ENCODE assay signal across 31 cellular contexts in the genomic region with DNA sequence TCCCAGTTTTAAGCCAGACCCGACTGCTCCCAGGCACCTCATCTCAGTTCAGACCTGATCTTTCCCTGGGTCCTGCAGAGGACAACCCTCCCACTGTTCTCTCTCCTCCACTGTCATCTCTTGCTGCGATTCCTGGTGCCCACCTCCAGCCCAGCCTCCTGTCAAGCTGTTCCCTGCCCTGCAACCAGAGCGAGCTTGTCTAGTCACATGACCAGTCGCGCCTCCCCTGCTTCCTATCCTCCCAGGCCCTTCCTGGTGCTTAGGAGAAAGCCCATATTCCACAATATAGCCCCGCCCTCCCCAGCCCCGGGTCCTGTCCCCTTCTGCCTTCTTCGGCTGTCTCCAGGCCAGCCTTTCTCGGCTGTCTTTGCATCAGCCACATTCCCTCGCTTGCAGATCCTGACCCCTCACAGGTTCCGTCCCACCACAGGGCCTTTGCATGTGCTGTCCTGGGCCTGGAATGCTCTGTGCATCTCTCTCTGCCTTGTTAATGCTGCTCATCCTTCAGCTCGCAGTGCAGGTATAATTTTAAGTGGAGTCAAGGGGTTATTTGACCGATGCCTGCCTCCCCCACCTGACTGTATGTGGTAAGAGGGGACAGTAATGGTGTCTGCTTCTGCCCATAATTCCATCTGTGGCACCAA.
"Had no signal": no experiment of that assay in that cellular context is flagged by ENCODE, and none has a peak within 500 bp of the region (broad histone marks: within the 10 kb centered on the region; RNA-seq: fewer than 3 reads in every experiment).

No MANE protein-coding gene starts in this region.

- H3K9me3 ChIP-seq: adrenal gland, suprapubic skin had no signal

- H3K4me3 Mint-ChIP-seq: activated naive CD8-positive, alpha-beta T cell treated with anti-CD3 and anti-CD28 coated beads for 36 hours; activated T-cell treated with anti-CD3 and anti-CD28 coated beads, Interleukin-2, amount 50 U/mL, for 72 hours; brain; mesothelial cell of epicardium; naive thymus-derived CD4-positive, alpha-beta T cell; stimulated activated naive B cell treated with anti-CD40 and anti-IgM and Interleukin-4, amounts not matched to agents 10 μg/mL and 1 μg/mL and 100 μg/mL, for 72 hours; T-helper 2 cell treated with Interferon-gamma antibody and Interleukin-4, amounts not matched to agents 5 μg/mL and 100 μg/mL, for 36 hours had no signal

- H3K36me3 Mint-ChIP-seq: T-cell had no signal

- H3K4me1 ChIP-seq: adrenal gland, gastroesophageal sphincter, left ventricle myocardium inferior, parathyroid adenoma, right atrium auricular region, tibial artery had no signal

- H3K36me3 ChIP-seq: adrenal gland, gastroesophageal sphincter, left ventricle myocardium inferior, right atrium auricular region, suprapubic skin, tibial artery had no signal

- H3K27me3 ChIP-seq: dorsolateral prefrontal cortex, hepatocyte, right atrium auricular region had no signal

- H3K4me3 ChIP-seq: adrenal gland, coronary artery, dorsolateral prefrontal cortex, gastroesophageal sphincter, hepatocyte, left ventricle myocardium inferior, right atrium auricular region, smooth muscle cell, suprapubic skin, tibial artery had no signal

- H3K27ac ChIP-seq: adrenal gland, coronary artery, dorsolateral prefrontal cortex, gastroesophageal sphincter, hepatocyte, left ventricle myocardium inferior, parathyroid adenoma, right atrium auricular region, suprapubic skin, tibial artery had no signal

- H2AFZ ChIP-seq: hepatocyte, parathyroid adenoma had no signal

- H3K27me3 Mint-ChIP-seq: activated naive CD8-positive, alpha-beta T cell treated with anti-CD3 and anti-CD28 coated beads for 36 hours; T-cell had no signal

- ATAC-seq: activated T-cell treated with anti-CD3 and anti-CD28 coated beads, Interleukin-2, amount 50 U/mL, for 72 hours; gastroesophageal sphincter; naive thymus-derived CD4-positive, alpha-beta T cell; stimulated activated naive B cell treated with anti-CD40 and anti-IgM and Interleukin-4, amounts not matched to agents 10 μg/mL and 1 μg/mL and 100 μg/mL, for 72 hours; T-cell had no signal

- H3K4me2 ChIP-seq: hepatocyte, smooth muscle cell had no signal

- H3K9ac ChIP-seq: parathyroid adenoma had no signal

- H3K79me2 ChIP-seq: hepatocyte, parathyroid adenoma had no signal

- DNase-seq: activated CD4-positive, alpha-beta T cell treated with anti-CD3 and anti-CD28 coated beads for 4 hours; activated CD4-positive, alpha-beta T cell treated with anti-CD3 and anti-CD28 coated beads, Interleukin-2, amount 50 U/mL, for 4 hours; activated effector memory CD4-positive, alpha-beta T cell treated with Interleukin-2 at 50 U/mL for 16 hours; activated naive CD8-positive, alpha-beta T cell treated with anti-CD3 and anti-CD28 coated beads for 36 hours; activated T-cell treated with anti-CD3 and anti-CD28 coated beads for 4 hours; activated T-cell treated with anti-CD3 and anti-CD28 coated beads, Interleukin-2, amount 50 U/mL, for 72 hours; adrenal gland; aorta; dorsolateral prefrontal cortex; effector memory CD4-positive, alpha-beta T cell; islet precursor cell; left ventricle myocardium inferior; mammary epithelial cell; naive thymus-derived CD4-positive, alpha-beta T cell; nucleus accumbens; stimulated activated CD4-positive, alpha-beta T cell treated with anti-CD3 and anti-CD28 coated beads, Interleukin-1b, Interleukin-23, amount 100 ng/mL, for 48 hours; stimulated activated CD4-positive, alpha-beta T cell treated with anti-CD3 and anti-CD28 coated beads, Interleukin-4, amount 100 ng/mL, for 4 hours; stimulated activated CD8-positive, alpha-beta memory T cell treated with anti-CD3 and anti-CD28 coated beads, Interleukin-4, amount 100 ng/mL, for 48 hours; stimulated activated naive B cell treated with anti-CD40 and anti-IgM and Interleukin-4, amounts not matched to agents 10 μg/mL and 1 μg/mL and 100 μg/mL, for 72 hours; T-cell; tibial artery had no signal

- H3K27ac Mint-ChIP-seq: activated naive CD8-positive, alpha-beta T cell treated with anti-CD3 and anti-CD28 coated beads for 36 hours; activated T-cell treated with anti-CD3 and anti-CD28 coated beads, Interleukin-2, amount 50 U/mL, for 72 hours; brain; mesothelial cell of epicardium; T-helper 2 cell treated with Interferon-gamma antibody and Interleukin-4, amounts not matched to agents 5 μg/mL and 100 μg/mL, for 36 hours had no signal
